ENCODE assay signal across 1 cellular context in the genomic region with DNA sequence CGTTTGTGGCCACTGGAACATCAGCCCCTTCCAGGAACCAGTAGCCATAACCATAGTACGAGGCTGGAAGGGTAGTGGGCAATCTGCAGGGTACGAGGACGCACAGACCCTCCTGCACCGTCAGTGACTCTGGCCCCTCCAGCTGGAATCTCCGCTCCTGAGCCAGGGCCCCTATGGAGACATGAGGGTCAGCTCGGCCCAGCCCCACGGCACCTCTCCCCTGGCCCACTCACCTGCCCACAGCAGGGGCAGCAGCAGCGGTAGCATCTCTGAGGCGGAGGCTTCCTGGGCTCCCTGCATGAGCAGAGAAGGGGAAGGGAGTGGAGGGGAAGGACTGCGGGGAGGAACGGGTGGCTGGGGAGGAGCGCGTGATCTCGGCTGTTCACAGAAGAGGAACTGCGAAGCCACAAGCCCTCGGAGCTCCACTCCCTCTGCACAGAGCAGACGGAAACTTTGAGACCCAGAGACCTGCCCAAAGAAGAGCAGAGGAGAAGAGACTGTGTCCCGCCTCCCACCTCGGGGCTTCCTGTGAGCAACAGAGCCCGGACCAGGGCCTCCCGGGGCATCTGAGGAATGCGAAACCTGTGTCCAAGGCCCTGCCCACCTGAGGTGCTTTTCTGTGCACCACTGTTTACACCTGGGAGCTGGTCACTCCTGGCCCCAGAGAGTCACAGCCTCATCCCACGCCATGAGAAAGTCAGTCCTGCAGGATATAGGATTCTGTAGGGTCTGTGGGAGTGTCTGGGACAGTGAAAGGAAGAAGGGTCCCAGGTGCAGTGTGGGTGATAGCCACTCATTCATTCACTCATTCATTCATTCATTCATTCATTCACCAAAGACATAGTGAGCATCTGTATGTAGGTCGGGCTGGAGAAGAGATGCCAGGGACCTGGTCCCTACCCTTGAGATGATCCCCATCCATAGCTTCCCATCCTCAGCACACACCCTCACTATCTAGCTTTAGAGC.
A peak's percentile ranks its signal among the peaks of the same experiment; 100 is the strongest.
TF ChIP-seq lines count a peak whose summit lies in the region.

TSS of gene SIGLEC6 (minus strand) at position 322 of the 967 bp plus-strand sequence. CDS start at position 300, 22 bp downstream.

TF ChIP-seq in K562, 482 proteins besides CTCF, POLR2A, EP300 and RAD21 (continued from another document):
- TF ChIP-seq ZNF699 (CRISPR knock-in tag; IDR thresholded peaks at IDR 0.05; ENCODE audit: insufficient replicate concordance) (no peak), CCNT2 (IDR thresholded peaks at IDR 0.05; ENCODE audit: borderline replicate concordance, extremely low read depth, insufficient read length, low read depth, low read length) (no peak), SMAD3 (CRISPR knock-in tag; conservative IDR thresholded peaks at IDR 0.05) (0 out of 2 replicates have a peak, but pooled peaks have one; percentile 28), ESRRB (CRISPR knock-in tag; IDR thresholded peaks at IDR 0.05; ENCODE audit: borderline replicate concordance) (no peak), ZNF347 (CRISPR knock-in tag; IDR thresholded peaks at IDR 0.05; ENCODE audit: low read depth) (no peak), ZFPM2 (CRISPR knock-in tag; IDR thresholded peaks at IDR 0.05) (no peak), USF1 (CRISPR knock-in tag; IDR thresholded peaks at IDR 0.05) (peak; percentile 61), RFX1 (IDR thresholded peaks at IDR 0.05) (no peak), MYC (IDR thresholded peaks at IDR 0.05; ENCODE audit: low read depth, low read length) (peak; percentile 68; the same call in 1 of the 2 replicates), MYC (CRISPR knock-in tag; IDR thresholded peaks at IDR 0.05; ENCODE audit: borderline replicate concordance, low read depth) (peak; percentile 45; the same call in 1 of the 2 replicates), ZNF589 (CRISPR knock-in tag; IDR thresholded peaks at IDR 0.05; ENCODE audit: low read depth) (peak; percentile 46; the same call in 1 of the 2 replicates), POLR2B (IDR thresholded peaks at IDR 0.05; ENCODE audit: low read depth, partially characterized antibody) (no peak), PCBP1 (IDR thresholded peaks at IDR 0.05; ENCODE audit: low read depth, low read length, poor library complexity, severe bottlenecking) (no peak), ZNF133 (CRISPR knock-in tag; IDR thresholded peaks at IDR 0.05) (no peak), SIN3B (IDR thresholded peaks at IDR 0.05; ENCODE audit: low read depth) (no peak), RBM22 (IDR thresholded peaks at IDR 0.05; ENCODE audit: low read depth, low read length, poor library complexity, severe bottlenecking) (no peak), NFXL1 (CRISPR knock-in tag; IDR thresholded peaks at IDR 0.05) (no peak), ZNF316 (IDR thresholded peaks at IDR 0.05) (no peak), NCOR1 (IDR thresholded peaks at IDR 0.05) (no peak), HDAC3 (IDR thresholded peaks at IDR 0.05; ENCODE audit: borderline replicate concordance, partially characterized antibody) (no peak), PTTG1 (tag; IDR thresholded peaks at IDR 0.05; ENCODE audit: low read depth) (no peak), CEBPG (CRISPR knock-in tag; IDR thresholded peaks at IDR 0.05) (no peak), CEBPG (tag; conservative IDR thresholded peaks at IDR 0.05 in 1 of 2, IDR thresholded peaks at IDR 0.05 in 1 of 2) (no peak), FOXM1 (IDR thresholded peaks at IDR 0.05; ENCODE audit: low read depth) (no peak), FOXM1 (CRISPR knock-in tag; IDR thresholded peaks at IDR 0.05; ENCODE audit: low read depth) (no peak), SLC30A9 (CRISPR knock-in tag; IDR thresholded peaks at IDR 0.05) (no peak), KLF1 (tag; IDR thresholded peaks at IDR 0.05) (no peak), ZBTB5 (IDR thresholded peaks at IDR 0.05) (no peak), MYNN (IDR thresholded peaks at IDR 0.05) (no peak), MYNN (CRISPR knock-in tag; IDR thresholded peaks at IDR 0.05) (no peak), HDAC6 (IDR thresholded peaks at IDR 0.05; ENCODE audit: low read depth, low read length) (no peak), MIER1 (IDR thresholded peaks at IDR 0.05; ENCODE audit: low read depth) (no peak)
- TF ChIP-seq, protein P1, sequence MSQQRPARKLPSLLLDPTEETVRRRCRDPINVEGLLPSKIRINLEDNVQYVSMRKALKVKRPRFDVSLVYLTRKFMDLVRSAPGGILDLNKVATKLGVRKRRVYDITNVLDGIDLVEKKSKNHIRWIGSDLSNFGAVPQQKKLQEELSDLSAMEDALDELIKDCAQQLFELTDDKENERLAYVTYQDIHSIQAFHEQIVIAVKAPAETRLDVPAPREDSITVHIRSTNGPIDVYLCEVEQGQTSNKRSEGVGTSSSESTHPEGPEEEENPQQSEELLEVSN (IDR thresholded peaks at IDR 0.05; ENCODE audit: borderline replicate concordance in 1 of 2, extremely low read depth in 1 of 2, insufficient read depth in 1 of 2, insufficient read length in 1 of 2, low read depth in 1 of 2, low read length in 1 of 2, poor library complexity in 1 of 2, severe bottlenecking in 1 of 2): peak; percentile 76 to 79
- TF ChIP-seq, protein P2, sequence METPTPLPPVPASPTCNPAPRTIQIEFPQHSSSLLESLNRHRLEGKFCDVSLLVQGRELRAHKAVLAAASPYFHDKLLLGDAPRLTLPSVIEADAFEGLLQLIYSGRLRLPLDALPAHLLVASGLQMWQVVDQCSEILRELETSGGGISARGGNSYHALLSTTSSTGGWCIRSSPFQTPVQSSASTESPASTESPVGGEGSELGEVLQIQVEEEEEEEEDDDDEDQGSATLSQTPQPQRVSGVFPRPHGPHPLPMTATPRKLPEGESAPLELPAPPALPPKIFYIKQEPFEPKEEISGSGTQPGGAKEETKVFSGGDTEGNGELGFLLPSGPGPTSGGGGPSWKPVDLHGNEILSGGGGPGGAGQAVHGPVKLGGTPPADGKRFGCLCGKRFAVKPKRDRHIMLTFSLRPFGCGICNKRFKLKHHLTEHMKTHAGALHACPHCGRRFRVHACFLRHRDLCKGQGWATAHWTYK (CRISPR knock-in tag; IDR thresholded peaks at IDR 0.05): no peak; the same call in 1 of the 2 replicates
- TF ChIP-seq, protein P3, sequence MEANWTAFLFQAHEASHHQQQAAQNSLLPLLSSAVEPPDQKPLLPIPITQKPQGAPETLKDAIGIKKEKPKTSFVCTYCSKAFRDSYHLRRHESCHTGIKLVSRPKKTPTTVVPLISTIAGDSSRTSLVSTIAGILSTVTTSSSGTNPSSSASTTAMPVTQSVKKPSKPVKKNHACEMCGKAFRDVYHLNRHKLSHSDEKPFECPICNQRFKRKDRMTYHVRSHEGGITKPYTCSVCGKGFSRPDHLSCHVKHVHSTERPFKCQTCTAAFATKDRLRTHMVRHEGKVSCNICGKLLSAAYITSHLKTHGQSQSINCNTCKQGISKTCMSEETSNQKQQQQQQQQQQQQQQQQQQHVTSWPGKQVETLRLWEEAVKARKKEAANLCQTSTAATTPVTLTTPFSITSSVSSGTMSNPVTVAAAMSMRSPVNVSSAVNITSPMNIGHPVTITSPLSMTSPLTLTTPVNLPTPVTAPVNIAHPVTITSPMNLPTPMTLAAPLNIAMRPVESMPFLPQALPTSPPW (CRISPR knock-in tag; IDR thresholded peaks at IDR 0.05): peak; percentile 80
- TF ChIP-seq, protein P4, sequence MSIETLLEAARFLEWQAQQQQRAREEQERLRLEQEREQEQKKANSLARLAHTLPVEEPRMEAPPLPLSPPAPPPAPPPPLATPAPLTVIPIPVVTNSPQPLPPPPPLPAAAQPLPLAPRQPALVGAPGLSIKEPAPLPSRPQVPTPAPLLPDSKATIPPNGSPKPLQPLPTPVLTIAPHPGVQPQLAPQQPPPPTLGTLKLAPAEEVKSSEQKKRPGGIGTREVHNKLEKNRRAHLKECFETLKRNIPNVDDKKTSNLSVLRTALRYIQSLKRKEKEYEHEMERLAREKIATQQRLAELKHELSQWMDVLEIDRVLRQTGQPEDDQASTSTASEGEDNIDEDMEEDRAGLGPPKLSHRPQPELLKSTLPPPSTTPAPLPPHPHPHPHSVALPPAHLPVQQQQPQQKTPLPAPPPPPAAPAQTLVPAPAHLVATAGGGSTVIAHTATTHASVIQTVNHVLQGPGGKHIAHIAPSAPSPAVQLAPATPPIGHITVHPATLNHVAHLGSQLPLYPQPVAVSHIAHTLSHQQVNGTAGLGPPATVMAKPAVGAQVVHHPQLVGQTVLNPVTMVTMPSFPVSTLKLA (conservative IDR thresholded peaks at IDR 0.05): no peak
- TF ChIP-seq, protein P5, sequence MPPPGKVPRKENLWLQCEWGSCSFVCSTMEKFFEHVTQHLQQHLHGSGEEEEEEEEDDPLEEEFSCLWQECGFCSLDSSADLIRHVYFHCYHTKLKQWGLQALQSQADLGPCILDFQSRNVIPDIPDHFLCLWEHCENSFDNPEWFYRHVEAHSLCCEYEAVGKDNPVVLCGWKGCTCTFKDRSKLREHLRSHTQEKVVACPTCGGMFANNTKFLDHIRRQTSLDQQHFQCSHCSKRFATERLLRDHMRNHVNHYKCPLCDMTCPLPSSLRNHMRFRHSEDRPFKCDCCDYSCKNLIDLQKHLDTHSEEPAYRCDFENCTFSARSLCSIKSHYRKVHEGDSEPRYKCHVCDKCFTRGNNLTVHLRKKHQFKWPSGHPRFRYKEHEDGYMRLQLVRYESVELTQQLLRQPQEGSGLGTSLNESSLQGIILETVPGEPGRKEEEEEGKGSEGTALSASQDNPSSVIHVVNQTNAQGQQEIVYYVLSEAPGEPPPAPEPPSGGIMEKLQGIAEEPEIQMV (tag; conservative IDR thresholded peaks at IDR 0.05; ENCODE audit: low read depth): no peak
